Comparison of ENCODE assay signal across 28 cellular contexts in the genomic region with DNA sequence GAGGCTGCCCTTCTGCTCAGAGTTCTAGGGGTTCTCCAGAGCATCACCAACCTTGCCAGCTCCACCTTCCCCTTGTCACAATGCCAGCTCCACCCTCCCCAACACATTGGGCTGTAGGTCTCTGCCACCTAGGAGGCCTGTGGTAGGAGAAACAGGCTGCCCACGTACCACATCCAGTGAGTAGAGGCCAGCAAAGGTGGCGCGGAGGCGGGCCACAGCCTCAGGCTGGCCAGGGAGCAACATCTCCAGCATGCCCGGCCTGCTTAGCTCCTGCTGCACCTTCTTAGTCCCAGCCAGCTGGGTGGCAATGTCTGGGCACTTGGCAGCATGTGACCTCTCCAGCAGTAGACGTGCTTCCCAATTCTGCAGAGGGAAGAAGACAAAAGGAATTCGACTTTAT. TPM values are rescaled to one million over a fixed set of nuclear protein-coding genes. Genes with fewer than 3 reads are reported as not detected.
"Had no signal": no experiment of that assay in that cellular context is flagged by ENCODE, and none has a peak within 500 bp of the region (broad histone marks: within the 10 kb centered on the region; RNA-seq: fewer than 3 reads in every experiment).

No MANE protein-coding gene starts in this region.

- H3K4me2 ChIP-seq: hepatocyte, smooth muscle cell had no signal

- H3K79me2 ChIP-seq: hepatocyte had no signal

- H3K27me3 ChIP-seq: gastrocnemius medialis, heart left ventricle, hepatocyte, ovary, stomach, thyroid gland, vagina had no signal

- H3K9me3 Mint-ChIP-seq: effector memory CD8-positive, alpha-beta T cell; mesothelial cell of epicardium; naive thymus-derived CD4-positive, alpha-beta T cell; nephron progenitor cell had no signal

- H3K4me1 ChIP-seq: thyroid gland, vagina had no signal

- H3K27ac Mint-ChIP-seq: mesothelial cell of epicardium had no signal

- H3K27me3 Mint-ChIP-seq: effector memory CD8-positive, alpha-beta T cell; naive thymus-derived CD4-positive, alpha-beta T cell had no signal

- H3K9me3 ChIP-seq: gastrocnemius medialis, heart left ventricle, ovary, stomach, thyroid gland, vagina had no signal

- H2AFZ ChIP-seq: hepatocyte had no signal

- H3K4me3 Mint-ChIP-seq: effector memory CD8-positive, alpha-beta T cell; mesothelial cell of epicardium; naive thymus-derived CD4-positive, alpha-beta T cell; nephron progenitor cell had no signal

- H3K36me3 ChIP-seq: ovary had no signal

- H3K4me3 ChIP-seq: gastrocnemius medialis, heart left ventricle, hepatocyte, ovary, smooth muscle cell, stomach, thyroid gland, vagina had no signal

- FAIRE-seq: endometrium, kidney had no signal

- H3K27ac ChIP-seq: heart left ventricle, hepatocyte, ovary, stomach, thyroid gland, vagina had no signal

- DNase-seq: cortex of kidney; effector memory CD8-positive, alpha-beta T cell; foreskin fibroblast; gastrocnemius medialis; heart left ventricle; kidney; mesenchymal stem cell; naive thymus-derived CD4-positive, alpha-beta T cell; nephron progenitor cell; nucleus accumbens; ovary; posterior cingulate gyrus; stimulated activated CD4-positive, alpha-beta T cell treated with anti-CD3 and anti-CD28 coated beads, Interleukin-12 subunit alpha, Interleukin-12 subunit beta, amount 100 ng/mL, for 4 hours; stimulated activated CD4-positive, alpha-beta T cell treated with anti-CD3 and anti-CD28 coated beads, Interleukin-1b, Interleukin-23, amount 100 ng/mL, for 48 hours; stimulated activated CD4-positive, alpha-beta T cell treated with anti-CD3 and anti-CD28 coated beads, Interleukin-4, amount 100 ng/mL, for 1 hour; stimulated activated CD8-positive, alpha-beta memory T cell treated with anti-CD3 and anti-CD28 coated beads, Interleukin-4, amount 100 ng/mL, for 48 hours; stimulated activated naive CD4-positive, alpha-beta T cell; stomach; thyroid gland; trophoblast cell had no signal

- H3K4me1 Mint-ChIP-seq: nephron progenitor cell had no signal

- ATAC-seq: effector memory CD8-positive, alpha-beta T cell; gastrocnemius medialis; naive thymus-derived CD4-positive, alpha-beta T cell; sciatic nerve had no signal

RNA-seq across cellular contexts. Expression of a gene that starts 23.9 kb away (rescaled TPM):
- total RNA-seq: dermis microvascular lymphatic vessel endothelial cell, glomerular endothelial cell, smooth muscle cell had no signal
